8 cellular contexts compared by ENCODE assay signal in the genomic region with DNA sequence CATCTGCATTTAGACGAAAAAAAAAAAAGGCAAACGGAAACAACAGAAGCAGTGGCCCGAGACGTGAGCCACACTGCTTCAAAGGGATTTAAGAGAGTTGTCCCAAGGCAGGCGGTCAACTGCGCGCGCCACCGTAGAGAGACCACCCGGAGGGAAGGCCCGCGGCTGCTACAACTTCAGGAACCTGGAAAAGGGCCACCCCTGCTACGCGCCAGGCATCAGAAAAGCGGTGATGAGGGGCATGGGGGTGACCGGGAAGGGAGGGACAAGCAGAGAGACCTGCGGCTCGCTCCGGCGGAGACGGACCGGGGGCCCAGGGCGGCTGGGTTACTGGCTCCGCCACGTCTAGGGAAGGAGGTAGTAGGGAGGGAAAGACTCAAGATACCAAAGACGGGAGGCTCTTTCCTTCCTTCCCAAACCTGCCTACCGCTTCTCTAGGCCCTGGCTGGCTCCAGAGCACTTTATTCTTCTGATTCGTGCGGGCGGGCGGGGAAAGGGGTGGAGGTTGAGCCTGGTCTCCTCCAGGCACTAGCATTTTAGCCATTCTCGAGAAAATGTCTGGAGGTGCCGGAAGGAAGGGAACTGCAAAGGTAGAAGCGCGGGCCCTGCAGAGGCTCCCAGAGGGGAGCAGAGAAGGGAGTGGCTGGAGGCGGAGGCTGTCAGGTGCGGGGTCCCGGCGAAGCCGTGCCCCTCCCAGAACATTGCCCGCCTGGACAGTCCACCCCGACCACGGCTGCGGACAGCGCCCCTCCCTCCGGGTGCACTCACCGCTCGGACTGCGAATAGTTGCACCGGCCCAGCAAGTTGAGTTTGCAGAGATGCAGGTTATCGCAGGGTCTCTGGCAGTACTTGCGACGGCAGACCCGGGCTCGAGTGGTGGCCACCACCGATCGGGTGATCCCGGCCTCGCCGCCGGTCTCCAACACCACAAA. TPM values are rescaled to one million over a fixed set of nuclear protein-coding genes. Genes with fewer than 3 reads are reported as not detected.
DNase-seq lines count a peak whose midpoint lies in the region; ATAC-seq, FAIRE-seq and TF ChIP-seq lines count a peak whose summit lies in the region.

No MANE protein-coding gene starts in this region.

- DNase-seq in activated gamma-delta T cell (lab: John Stamatoyannopoulos, UW), result peak; percentile 15
- DNase-seq in activated gamma-delta T cell treated with Interleukin-2 at 50 U/mL for 16 hours, result no peak
- peak; percentile 66 for DNase-seq in NCI-H526 treated with DMSO at 0.1 percent for 48 hours (lab: John Stamatoyannopoulos, UW)
- DNase-seq in body of pancreas, result peak; percentile 29 to 46 (median 34)
- DNase-seq in keratinocyte (ENCODE audit: low read depth, low spot score), result no peak
- peak; percentile 48 for DNase-seq in stimulated activated naive CD8-positive, alpha-beta T cell treated with anti-CD3 and anti-CD28 coated beads, Interleukin-15, Interleukin-2, amounts not matched to agents 100 U/mL and 50 U/mL, for 24 hours
- no peak for DNase-seq in MV-4-11 (lab: John Stamatoyannopoulos, UW)

- TF ChIP-seq CTCF in body of pancreas (IDR thresholded peaks at IDR 0.05), result no peak
- peak in 1 of 3 experiments; percentile 11 for TF ChIP-seq CTCF in keratinocyte (optimal IDR thresholded peaks at IDR 0.05 in 1 of 3, IDR thresholded peaks at IDR 0.05 in 1 of 3, conservative IDR thresholded peaks at IDR 0.05 in 1 of 3; ENCODE audit: extremely low read depth in 1 of 3, insufficient read depth in 2 of 3, low read length in 3 of 3)

- peak overlapping the region; percentile 88 for H2AFZ ChIP-seq in keratinocyte (ENCODE audit: control insufficient read depth, low read length)

- TF ChIP-seq POLR2A in body of pancreas (IDR thresholded peaks at IDR 0.05), result no peak

- peak overlapping the region; percentile 97 for H3K4me2 ChIP-seq in keratinocyte (ENCODE audit: control insufficient read depth, extremely low read depth, insufficient read depth, low read depth, low read length)

- peaks cover 28% of the 10 kb centered on the region for H3K4me1 ChIP-seq in body of pancreas
- H3K4me1 ChIP-seq in keratinocyte (ENCODE audit: control insufficient read depth, extremely low read depth, insufficient read depth, low read length), result peaks cover 15% of the 10 kb centered on the region

- ATAC-seq in HG02885 (IDR thresholded peaks at IDR 0.05; ENCODE audit: poor library complexity, unreplicated experiment) (peak; percentile 3), body of pancreas (peak; percentile 30)
- peak; percentile 3 for ATAC-seq in stimulated activated naive CD8-positive, alpha-beta T cell treated with anti-CD3 and anti-CD28 coated beads, Interleukin-15, Interleukin-2, amounts not matched to agents 100 U/mL and 50 U/mL, for 24 hours

- H3K9me1 ChIP-seq in keratinocyte (ENCODE audit: control insufficient read depth, extremely low read depth, insufficient read depth, low read length), result no peaks in the 10 kb centered on the region

- intact Hi-C loops in body of pancreas (cut with DNase I), result no loop called here

- H3K36me3 ChIP-seq in body of pancreas (replicated peaks in 1 of 2; ENCODE audit: insufficient read depth in 1 of 2, low read depth in 2 of 2) (no peaks in the 10 kb centered on the region), keratinocyte (ENCODE audit: control insufficient read depth in 2 of 2, extremely low read depth in 1 of 2, insufficient read depth in 2 of 2, low read length in 2 of 2) (no peaks in the 10 kb centered on the region)

- H3K9me3 ChIP-seq in body of pancreas (no peaks in the 10 kb centered on the region), keratinocyte (ENCODE audit: control insufficient read depth, low read depth, low read length) (no peaks in the 10 kb centered on the region)

- dilution Hi-C loops in keratinocyte (cut with MboI; ENCODE audit: extremely low pct_ligation_motif_present, low sequenced_read_pairs), result no loop called here

- no peak for FAIRE-seq in keratinocyte (lab: Jason Lieb, UNC)

- H3K79me2 ChIP-seq in keratinocyte (ENCODE audit: control insufficient read depth, insufficient read depth, low read length), result peaks cover 56% of the 10 kb centered on the region

- H3K27ac ChIP-seq in body of pancreas, result peak overlapping the region; percentile 89 to 96 (median 94)
- H3K27ac ChIP-seq in keratinocyte (ENCODE audit: control insufficient read depth, insufficient read depth, low read length), result peak overlapping the region; percentile 75

- peak overlapping the region; percentile 83 for H3K9ac ChIP-seq in keratinocyte (ENCODE audit: control insufficient read depth, extremely low read depth, insufficient read depth, low read length)

- WGBS in body of pancreas, 2 donors, result 0 to 2% methylated on average over 32 to 56 of the region's 61 CpGs

- H3K27me3 ChIP-seq in body of pancreas (no peaks in the 10 kb centered on the region), keratinocyte (ENCODE audit: control insufficient read depth, extremely low read depth, insufficient read depth, low read length) (no peaks in the 10 kb centered on the region)

- H3K4me3 ChIP-seq in body of pancreas, result peak overlapping the region; percentile 73 to 100
- H3K4me3 ChIP-seq in keratinocyte (ENCODE audit: control insufficient read depth in 2 of 3, extremely low read depth in 1 of 3, insufficient read depth in 2 of 3, low read depth in 1 of 3, low read length in 3 of 3), result peak overlapping the region; percentile 90 to 96 (median 92)

- no peaks in the 10 kb centered on the region for H4K20me1 ChIP-seq in keratinocyte (ENCODE audit: control insufficient read depth, extremely low read depth, insufficient read depth, low read length)

RNA-seq across cellular contexts. Expression of a gene that starts 1.0 kb away (rescaled TPM):
- total RNA-seq in body of pancreas, result 10 to 100 TPM; 13.5 to 14.5 TPM
- 21.4 to 46.1 TPM (median 31.7 TPM) in 3 replicates for polyA plus RNA-seq in keratinocyte
- polyA plus RNA-seq in keratinocyte (2011; ENCODE audit: low read depth), result 8.2 TPM
- polyA plus RNA-seq in keratinocyte (2011; cell fraction: cytosol; rRNA removed), result 18.8 and 29.8 TPM in 2 replicates
- 38.7 and 43.4 TPM in 2 replicates for polyA plus RNA-seq in keratinocyte (2011; cell fraction: nucleus; rRNA removed)
- polyA plus RNA-seq in keratinocyte (2012; ENCODE audit: low replicate concordance), result 9.0 and 33.4 TPM in 2 replicates
- polyA minus RNA-seq in keratinocyte, result 43.9 to 50.8 TPM (median 50.1 TPM) in 3 replicates
- 30.9 TPM for polyA minus RNA-seq in keratinocyte (2011; cell fraction: cytosol; rRNA and poly(A)+ RNA removed)
- polyA minus RNA-seq in keratinocyte (2011; cell fraction: nucleus; rRNA and poly(A)+ RNA removed), result 44.0 and 65.2 TPM in 2 replicates

Comparison
In these comparisons a context has a peak if more than half of its experiments do, and no peak if none do; other contexts are left out.
1. DNase-seq: peak in activated gamma-delta T cell (single experiment), NCI-H526 treated with DMSO at 0.1 percent for 48 hours (single experiment), body of pancreas (4 of 4) and stimulated activated naive CD8-positive, alpha-beta T cell treated with anti-CD3 and anti-CD28 coated beads, Interleukin-15, Interleukin-2, amounts not matched to agents 100 U/mL and 50 U/mL, for 24 hours (single experiment); none in activated gamma-delta T cell treated with Interleukin-2 at 50 U/mL for 16 hours (single experiment), keratinocyte (single experiment) and MV-4-11 (single experiment).
2. Peak in every context shown above with its lines, with median percentiles within 50 percentile points of each other: ATAC-seq.